8 cellular contexts compared by ENCODE assay signal in genomic region chr11:62855571-62856332, GRCh38. TPM values are rescaled to one million over a fixed set of nuclear protein-coding genes. Genes with fewer than 3 reads are reported as not detected.
DNase-seq lines count a peak whose midpoint lies in the region; ATAC-seq and TF ChIP-seq lines count a peak whose summit lies in the region.

No MANE protein-coding gene starts in this region.

- H3K4me1 Mint-ChIP-seq in IgD-negative memory B cell, result peaks cover 32 to 43% (median 40%) of the 10 kb centered on the region in 3 donors

- H3K4me3 ChIP-seq in epithelial cell of proximal tubule (ENCODE audit: low read depth, low read length) (peak overlapping the region; percentile 82), mucosa of stomach (ENCODE audit: low read length) (peak overlapping the region; percentile 81)

- H3K27me3 ChIP-seq in mucosa of stomach (ENCODE audit: control insufficient read depth, insufficient read depth, low read length), result no peaks in the 10 kb centered on the region

- H3K4me1 ChIP-seq in mucosa of stomach (ENCODE audit: control insufficient read depth, insufficient read depth, low read length), result peaks cover 20% of the 10 kb centered on the region

- peak; percentile 84 for ATAC-seq in GM21529 (IDR thresholded peaks at IDR 0.05; ENCODE audit: unreplicated experiment)

- H3K27me3 Mint-ChIP-seq in IgD-negative memory B cell, result no peaks in the 10 kb centered on the region

- H3K4me3 Mint-ChIP-seq in IgD-negative memory B cell, result peak overlapping the region; percentile 97 to 99 (median 98)

- H3K36me3 Mint-ChIP-seq in IgD-negative memory B cell, result no peaks in the 10 kb centered on the region

- no peaks in the 10 kb centered on the region for H3K9me3 ChIP-seq in mucosa of stomach (ENCODE audit: control insufficient read depth, low read length)

- H3K27ac Mint-ChIP-seq in IgD-negative memory B cell, result peak overlapping the region; percentile 89 to 99 (median 98)

- peak overlapping the region; percentile 72 for H3K9ac ChIP-seq in mucosa of stomach (ENCODE audit: low read length)

- TF ChIP-seq CTCF in epithelial cell of proximal tubule (conservative IDR thresholded peaks at IDR 0.05; ENCODE audit: low read depth, low read length), result no peak

- H3K36me3 ChIP-seq in mucosa of stomach (ENCODE audit: control insufficient read depth, insufficient read depth, low read length), result no peaks in the 10 kb centered on the region

- peak; percentile 95 for DNase-seq in DMS114 treated with DMSO at 0.1 percent for 48 hours (lab: John Stamatoyannopoulos, UW; ENCODE audit: unreplicated experiment)
- peak; percentile 99 for DNase-seq in OCI-M1 (lab: John Stamatoyannopoulos, UW)
- peak; percentile 98 for DNase-seq in activated T-cell treated with anti-CD3 and anti-CD28 coated beads for 48 hours (ENCODE audit: low read depth)
- peak; percentile 80 for DNase-seq in epithelial cell of proximal tubule (ENCODE audit: low read depth)
- peak; percentile 99 for DNase-seq in stimulated activated CD8-positive, alpha-beta memory T cell treated with anti-CD3 and anti-CD28 coated beads, Interleukin-4, amount 100 ng/mL, for 48 hours

- H3K9me3 Mint-ChIP-seq in IgD-negative memory B cell, result no peaks in the 10 kb centered on the region

RNA-seq across cellular contexts. Expression of gene WDR74, which starts 16.4 kb away (rescaled TPM):
- polyA plus RNA-seq in IgD-negative memory B cell, result 57.5 TPM
- 55.3 and 87.4 TPM in 2 replicates for total RNA-seq in epithelial cell of proximal tubule

RNA-seq across cellular contexts. Expression of gene TEX54, which starts 23.1 kb away (rescaled TPM):
- polyA plus RNA-seq in IgD-negative memory B cell, result not detected
- total RNA-seq in epithelial cell of proximal tubule, result not detected in 2 replicates

RNA-seq across cellular contexts. Expression of gene STX5, which starts 23.9 kb away (rescaled TPM):
- polyA plus RNA-seq in IgD-negative memory B cell, result 39.8 TPM
- total RNA-seq in epithelial cell of proximal tubule, result 21.2 and 28.6 TPM in 2 replicates

RNA-seq across cellular contexts. Expression of gene SLC3A2, which starts 24.9 kb away (rescaled TPM):
- polyA plus RNA-seq in IgD-negative memory B cell, result 111 TPM
- 97.4 and 219 TPM in 2 replicates for total RNA-seq in epithelial cell of proximal tubule

RNA-seq across cellular contexts. Expression of gene NXF1, which starts 50.5 kb away (rescaled TPM):
- 67.6 TPM for polyA plus RNA-seq in IgD-negative memory B cell
- total RNA-seq in epithelial cell of proximal tubule, result 49.4 and 56.3 TPM in 2 replicates

Comparison
In these comparisons a context has a peak if more than half of its experiments do, and no peak if none do; other contexts are left out.
1. Peak in every context shown above with its lines: DNase-seq, ATAC-seq and H3K4me3 ChIP-seq.